In the genomic region with DNA sequence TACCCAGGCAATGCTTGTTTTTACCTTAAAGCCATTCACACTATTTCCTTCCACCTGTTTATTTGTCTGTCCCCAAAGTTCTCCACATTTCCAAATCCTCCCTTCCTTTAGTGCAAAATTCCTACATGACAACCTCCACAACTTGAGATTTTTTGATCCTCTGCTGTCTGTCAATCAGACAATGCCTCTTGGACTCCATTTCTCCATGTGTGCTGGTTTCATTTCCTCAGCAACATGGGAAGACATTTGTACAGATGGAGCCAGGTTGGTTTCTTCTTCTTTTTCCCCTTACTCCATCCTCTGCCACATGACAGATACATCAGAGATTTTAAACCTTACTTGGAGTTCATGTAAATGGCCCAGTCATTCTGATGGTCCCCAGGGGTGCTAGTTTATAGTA, we compare ENCODE assay signal across 21 cellular contexts. TPM values are rescaled to one million over a fixed set of nuclear protein-coding genes. Genes with fewer than 3 reads are reported as not detected.
DNase-seq lines count a peak whose midpoint lies in the region; ATAC-seq and TF ChIP-seq lines count a peak whose summit lies in the region.
"Had no signal": no experiment of that assay in that cellular context is flagged by ENCODE, and none has a peak within 500 bp of the region (broad histone marks: within the 10 kb centered on the region; RNA-seq: fewer than 3 reads in every experiment).

No MANE protein-coding gene starts in this region.

- H3K27me3 Mint-ChIP-seq in CD4-positive, alpha-beta T cell = no peaks in the 10 kb centered on the region
- H3K27me3 Mint-ChIP-seq in activated CD8-positive, alpha-beta T cell treated with anti-CD3 and anti-CD28 coated beads for 36 hours = no peaks in the 10 kb centered on the region
- H3K27me3 Mint-ChIP-seq: B cell had no signal

- H3K9ac ChIP-seq in BLaER1 = no peak overlapping the region

- H3K9me3 ChIP-seq in BLaER1 (no peaks in the 10 kb centered on the region), lower lobe of right lung (no peaks in the 10 kb centered on the region), psoas muscle (no peaks in the 10 kb centered on the region)
- H3K9me3 ChIP-seq in CD4-positive, alpha-beta T cell (ENCODE audit: control insufficient read depth, low read length) = no peaks in the 10 kb centered on the region
- H3K9me3 ChIP-seq: neutrophil, testis had no signal

- no peak for ATAC-seq in CD4-positive, alpha-beta T cell (ENCODE audit: poor library complexity)
- no peak for ATAC-seq in activated CD8-positive, alpha-beta T cell treated with anti-CD3 and anti-CD28 coated beads for 36 hours
- no peak for ATAC-seq in lower lobe of right lung
- no peak for ATAC-seq in psoas muscle
- no peak for ATAC-seq in left colon
- ATAC-seq: HCT116 had no signal

- CTCF ChIA-PET in CD4-positive, alpha-beta T cell (lab: Charles Lee) = interaction anchor here (1.0 to 1.2 kb wide), 2 partner anchors 97 to 218 kb away, joined by 3 read pairs; no protein-coding TSS in a partner anchor
- CTCF ChIA-PET in activated CD8-positive, alpha-beta T cell treated with anti-CD3 and anti-CD28 coated beads for 36 hours (lab: Charles Lee) = interaction anchor here (0.5 to 2.3 kb wide), 8 partner anchors 10 to 217 kb away, joined by 3 to 7 read pairs (median 3); a partner anchor contains a TSS

- H3K4me3 ChIP-seq in BLaER1 (no peak overlapping the region), lower lobe of right lung (no peak overlapping the region), psoas muscle (no peak overlapping the region)
- H3K4me3 ChIP-seq: testis had no signal

- no peak for TF ChIP-seq CTCF in CD4-positive, alpha-beta T cell (IDR thresholded peaks at IDR 0.05)
- no peak for TF ChIP-seq CTCF in activated CD8-positive, alpha-beta T cell treated with anti-CD3 and anti-CD28 coated beads for 36 hours (IDR thresholded peaks at IDR 0.05)
- TF ChIP-seq CTCF in lower lobe of right lung (IDR thresholded peaks at IDR 0.05) (no peak), psoas muscle (IDR thresholded peaks at IDR 0.05) (no peak)

- H3K9me3 Mint-ChIP-seq in CD4-positive, alpha-beta T cell = peaks cover 7% of the 10 kb centered on the region
- peaks cover 26% of the 10 kb centered on the region for H3K9me3 Mint-ChIP-seq in activated CD8-positive, alpha-beta T cell treated with anti-CD3 and anti-CD28 coated beads for 36 hours

- H3K36me3 ChIP-seq in BLaER1 (no peaks in the 10 kb centered on the region), lower lobe of right lung (no peaks in the 10 kb centered on the region), psoas muscle (ENCODE audit: insufficient read depth in 1 of 2, low read depth in 1 of 2) (no peaks in the 10 kb centered on the region)
- H3K36me3 ChIP-seq: neutrophil had no signal

- H3K4me2 ChIP-seq in BLaER1 = peak overlapping the region; percentile 69

- H3K27me3 ChIP-seq in BLaER1 = no peaks in the 10 kb centered on the region
- H3K27me3 ChIP-seq in CD4-positive, alpha-beta T cell (ENCODE audit: control insufficient read depth, insufficient read depth, low read length) = no peaks in the 10 kb centered on the region
- no peaks in the 10 kb centered on the region for H3K27me3 ChIP-seq in lower lobe of right lung (ENCODE audit: low read depth)
- H3K27me3 ChIP-seq in psoas muscle (ENCODE audit: insufficient read depth in 3 of 3, low read length in 2 of 3) = peaks cover 0 to 2% (median 0%) of the 10 kb centered on the region in 3 donors
- H3K27me3 ChIP-seq: neutrophil, testis had no signal

- POLR2A ChIA-PET in CD4-positive, alpha-beta T cell (lab: Charles Lee) = interaction anchor here (1.0 to 5.5 kb wide), 11 partner anchors 10 to 151 kb away, joined by 3 to 55 read pairs (median 5); a partner anchor contains a TSS
- POLR2A ChIA-PET in activated CD8-positive, alpha-beta T cell treated with anti-CD3 and anti-CD28 coated beads for 36 hours (lab: Charles Lee) = interaction anchor here (0.7 to 2.2 kb wide), 12 partner anchors 25 to 216 kb away, joined by 3 to 10 read pairs (median 4); a partner anchor contains a TSS

- no peak for DNase-seq in CD4-positive, alpha-beta T cell
- no peak for DNase-seq in activated CD8-positive, alpha-beta T cell treated with anti-CD3 and anti-CD28 coated beads for 36 hours
- no peak for DNase-seq in lower lobe of right lung
- no peak for DNase-seq in psoas muscle
- no peak for DNase-seq in occipital lobe (lab: John Stamatoyannopoulos, UW)
- DNase-seq in left colon = no peak
- DNase-seq: caudate nucleus; DMS53; hippocampal formation; kidney glomerular epithelial cell; midbrain; NCI-H187 treated with DMSO at 0.1 percent for 48 hours; NCI-H510A; right cardiac atrium; stimulated activated CD4-positive, alpha-beta T cell treated with anti-CD3 and anti-CD28 coated beads, Interleukin-2, amount 100 ng/mL, for 24 hours; testis had no signal

- peaks cover 47% of the 10 kb centered on the region for H3K36me3 Mint-ChIP-seq in CD4-positive, alpha-beta T cell (ENCODE audit: low read depth)
- H3K36me3 Mint-ChIP-seq in activated CD8-positive, alpha-beta T cell treated with anti-CD3 and anti-CD28 coated beads for 36 hours (ENCODE audit: low read depth) = peaks cover 42% of the 10 kb centered on the region

- intact Hi-C loops in CD4-positive, alpha-beta T cell (cut with DNase I, micrococcal nuclease) = loop anchor here in 1 of 2 experiments (5.0 kb wide), 1 partner anchor 71 kb away; a partner anchor contains a TSS
- intact Hi-C loops in activated CD8-positive, alpha-beta T cell treated with anti-CD3 and anti-CD28 coated beads for 36 hours (cut with micrococcal nuclease) = loop anchor here (5.0 kb wide), 4 partner anchors 34 to 149 kb away; a partner anchor contains a TSS
- intact Hi-C loops in lower lobe of right lung (cut with DNase I) (no loop called here), psoas muscle (cut with DNase I) (no loop called here), left colon (cut with DNase I, micrococcal nuclease) (no loop called here)

- no peak overlapping the region for H3K27ac ChIP-seq in BLaER1
- H3K27ac ChIP-seq in CD4-positive, alpha-beta T cell (ENCODE audit: low read depth, low read length) = peak overlapping the region; percentile 73
- H3K27ac ChIP-seq in lower lobe of right lung = peak overlapping the region; percentile 63
- no peak overlapping the region for H3K27ac ChIP-seq in psoas muscle
- H3K27ac ChIP-seq: neutrophil, testis had no signal

- H4K20me1 ChIP-seq in BLaER1 = no peaks in the 10 kb centered on the region

- H3K4me1 ChIP-seq in BLaER1 (peaks cover 43% of the 10 kb centered on the region), lower lobe of right lung (peaks cover 10% of the 10 kb centered on the region), psoas muscle (no peaks in the 10 kb centered on the region)
- H3K4me1 ChIP-seq: testis had no signal

- peak overlapping the region; percentile 91 for H3K27ac Mint-ChIP-seq in CD4-positive, alpha-beta T cell
- peak overlapping the region; percentile 97 for H3K27ac Mint-ChIP-seq in activated CD8-positive, alpha-beta T cell treated with anti-CD3 and anti-CD28 coated beads for 36 hours
- H3K27ac Mint-ChIP-seq: B cell had no signal

- peak overlapping the region; percentile 27 for H3K4me3 Mint-ChIP-seq in CD4-positive, alpha-beta T cell
- H3K4me3 Mint-ChIP-seq in activated CD8-positive, alpha-beta T cell treated with anti-CD3 and anti-CD28 coated beads for 36 hours = peak overlapping the region; percentile 39
- H3K4me3 Mint-ChIP-seq: B cell had no signal

- peaks cover 95% of the 10 kb centered on the region for H3K4me1 Mint-ChIP-seq in CD4-positive, alpha-beta T cell (ENCODE audit: low read depth)
- peaks cover 87% of the 10 kb centered on the region for H3K4me1 Mint-ChIP-seq in activated CD8-positive, alpha-beta T cell treated with anti-CD3 and anti-CD28 coated beads for 36 hours (ENCODE audit: low read depth)

RNA-seq across cellular contexts. Expression of a gene that starts 19.1 kb away (rescaled TPM):
- 10 to 100 TPM; 64.1 to 65.1 TPM for total RNA-seq in CD4-positive, alpha-beta T cell
- total RNA-seq in activated CD8-positive, alpha-beta T cell treated with anti-CD3 and anti-CD28 coated beads for 36 hours = 10 to 100 TPM; 42.2 to 42.7 TPM
- total RNA-seq in lower lobe of right lung = 46.9 TPM
- total RNA-seq in psoas muscle = 1 to 10 TPM; 1.5 to 5.3 (median 2.8) TPM
- polyA plus RNA-seq in psoas muscle = 1 to 10 TPM; 1.4 to 3.1 (median 2.3) TPM
- 4.4 TPM for total RNA-seq in occipital lobe
- total RNA-seq in left colon = 1 to 10 TPM; 6.8 TPM

RNA-seq across cellular contexts. Expression of a gene that starts 34.2 kb away (rescaled TPM):
- 10 to 100 TPM; 14.3 to 14.9 TPM for total RNA-seq in CD4-positive, alpha-beta T cell
- 10 to 100 TPM; 21.2 to 21.5 TPM for total RNA-seq in activated CD8-positive, alpha-beta T cell treated with anti-CD3 and anti-CD28 coated beads for 36 hours
- 69.3 TPM for total RNA-seq in lower lobe of right lung
- total RNA-seq in psoas muscle = 10 to 100 TPM; 10.3 to 21.8 (median 14.0) TPM
- 10 to 100 TPM in 1 of 3 donors, 1 to 10 TPM in 2; 8.2 to 12.6 (median 9.5) TPM for polyA plus RNA-seq in psoas muscle
- 5.5 TPM for total RNA-seq in occipital lobe
- total RNA-seq in left colon = 1 to 10 TPM; 6.4 to 8.5 TPM

RNA-seq across cellular contexts. Expression of a gene that starts 50.0 kb away (rescaled TPM):
- 1 to 10 TPM; 8.0 to 8.1 TPM for total RNA-seq in CD4-positive, alpha-beta T cell
- total RNA-seq in activated CD8-positive, alpha-beta T cell treated with anti-CD3 and anti-CD28 coated beads for 36 hours = 1 to 10 TPM; 8.7 to 9.3 TPM
- total RNA-seq in lower lobe of right lung = 18.8 TPM
- 1 to 10 TPM; 1.8 to 3.9 (median 2.4) TPM for total RNA-seq in psoas muscle
- 1 to 10 TPM; 3.3 to 3.6 (median 3.5) TPM for polyA plus RNA-seq in psoas muscle
- total RNA-seq in occipital lobe = 0.94 TPM
- 1 to 10 TPM; 1.1 to 2.4 TPM for total RNA-seq in left colon
- total RNA-seq: HT1080 had no signal

Comparison
In these comparisons a context has a peak if more than half of its experiments do, and no peak if none do; other contexts are left out.
1. H3K27ac ChIP-seq: peak in CD4-positive, alpha-beta T cell (single experiment) and lower lobe of right lung (single experiment); none in BLaER1 (single experiment) and psoas muscle (single experiment).